In genomic region chr12:6964605-6965025, GRCh38 we compare ENCODE assay signal across 10 cellular contexts. TPM values are rescaled to one million over a fixed set of nuclear protein-coding genes. Genes with fewer than 3 reads are reported as not detected.
DNase-seq lines count a peak whose midpoint lies in the region; ATAC-seq and TF ChIP-seq lines count a peak whose summit lies in the region.
"Had no signal": no experiment of that assay in that cellular context is flagged by ENCODE, and none has a peak within 500 bp of the region (broad histone marks: within the 10 kb centered on the region; RNA-seq: fewer than 3 reads in every experiment).

No MANE protein-coding gene starts in this region.

- peak overlapping the region; percentile 24 for H3K9ac ChIP-seq in muscle layer of colon (ENCODE audit: low read length)

- H3K36me3 Mint-ChIP-seq in brain: peaks cover 28% of the 10 kb centered on the region

- peak overlapping the region; percentile 84 to 94 (median 91) for H3K27ac Mint-ChIP-seq in brain

- H3K27me3 Mint-ChIP-seq in brain: no peaks in the 10 kb centered on the region

- DNase-seq in cardiac septum (ENCODE audit: low spot score) (peak; percentile 69), Right ventricle myocardium superior (no peak), vagina (ENCODE audit: extremely low spot score in 2 of 2) (no peak), GDM1 (lab: John Stamatoyannopoulos, UW) (no peak)

- ATAC-seq in Right ventricle myocardium superior (ENCODE audit: poor library complexity): no peak
- no peak for ATAC-seq in GM18502 (IDR thresholded peaks at IDR 0.05; ENCODE audit: poor library complexity, unreplicated experiment)
- no peak for ATAC-seq in HG03520 (IDR thresholded peaks at IDR 0.05; ENCODE audit: unreplicated experiment)

- H3K4me1 ChIP-seq in muscle layer of colon (ENCODE audit: insufficient read depth, low read length) (peaks cover 47% of the 10 kb centered on the region), vagina (peaks cover 43% of the 10 kb centered on the region)

- intact Hi-C loops in cardiac septum (cut with DNase I) (loop anchor here (1.0 to 2.0 kb wide), 2 partner anchors 20 to 40 kb away; partner anchors contain the start of gene C12orf57), Right ventricle myocardium superior (cut with DNase I) (no loop called here), vagina (cut with DNase I) (no loop called here)

- H3K36me3 ChIP-seq in muscle layer of colon (ENCODE audit: insufficient read depth, low read length): peaks cover 41% of the 10 kb centered on the region
- H3K36me3 ChIP-seq in vagina: peaks cover 0 to 37% of the 10 kb centered on the region in 2 donors

- H3K27ac ChIP-seq in muscle layer of colon (ENCODE audit: low read depth, low read length) (peak overlapping the region; percentile 70), vagina (peak overlapping the region; percentile 87)

- no peaks in the 10 kb centered on the region for H3K27me3 ChIP-seq in muscle layer of colon (ENCODE audit: control insufficient read depth in 1 of 2, insufficient read depth in 2 of 2, low read length in 2 of 2)
- H3K27me3 ChIP-seq in vagina: no peaks in the 10 kb centered on the region

- H3K4me1 Mint-ChIP-seq in brain: peaks cover 55% of the 10 kb centered on the region

- no peaks in the 10 kb centered on the region for H3K9me3 Mint-ChIP-seq in brain

- peak overlapping the region in 1 of 5 experiments; percentile 82 for H3K4me3 Mint-ChIP-seq in brain

- no peaks in the 10 kb centered on the region for H3K9me3 ChIP-seq in muscle layer of colon (ENCODE audit: low read length)
- no peaks in the 10 kb centered on the region for H3K9me3 ChIP-seq in vagina

- no peak for TF ChIP-seq POLR2A in vagina (IDR thresholded peaks at IDR 0.05)

- no peak for TF ChIP-seq CTCF in brain (conservative IDR thresholded peaks at IDR 0.05)
- no peak for TF ChIP-seq CTCF in vagina (IDR thresholded peaks at IDR 0.05)

- H3K4me3 ChIP-seq in muscle layer of colon (ENCODE audit: low read depth in 1 of 2, low read length in 2 of 2) (no peak overlapping the region), vagina (peak overlapping the region in 1 of 2 donors; percentile 52)

RNA-seq across cellular contexts. Expression of gene PHB2, which starts 5.8 kb away (rescaled TPM):
- 125 TPM for total RNA-seq in cardiac septum
- 136 TPM for total RNA-seq in Right ventricle myocardium superior
- 266 TPM for polyA plus RNA-seq in brain (ENCODE audit: insufficient read depth, low read depth, low replicate concordance)
- total RNA-seq in vagina: 199 TPM

RNA-seq across cellular contexts. Expression of gene EMG1, which starts 6.1 kb away (rescaled TPM):
- 32.7 TPM for total RNA-seq in cardiac septum
- 39.0 TPM for total RNA-seq in Right ventricle myocardium superior
- polyA plus RNA-seq in brain (ENCODE audit: insufficient read depth, low read depth, low replicate concordance): 26.0 TPM
- 21.9 TPM for total RNA-seq in vagina

RNA-seq across cellular contexts. Expression of gene PTPN6, which starts 13.5 kb away (rescaled TPM):
- total RNA-seq in cardiac septum: 7.0 TPM
- total RNA-seq in Right ventricle myocardium superior: 7.2 TPM
- polyA plus RNA-seq in brain (ENCODE audit: insufficient read depth, low read depth, low replicate concordance): 28.3 TPM
- total RNA-seq in vagina: 17.4 TPM
- total RNA-seq: Daoy had no signal

RNA-seq across cellular contexts. Expression of gene C12orf57, which starts 20.8 kb away (rescaled TPM):
- 162 TPM for total RNA-seq in cardiac septum
- 251 TPM for total RNA-seq in Right ventricle myocardium superior
- polyA plus RNA-seq in brain (ENCODE audit: insufficient read depth, low read depth, low replicate concordance): 619 TPM
- 760 TPM for total RNA-seq in vagina

RNA-seq across cellular contexts. Expression of gene RNU7-1, which starts 21.0 kb away (rescaled TPM):
- total RNA-seq in cardiac septum (not detected), Right ventricle myocardium superior (not detected), vagina (not detected)
- not detected for polyA plus RNA-seq in brain (ENCODE audit: insufficient read depth, low read depth, low replicate concordance)
- total RNA-seq: Daoy, dermis microvascular lymphatic vessel endothelial cell had no signal
